ENCODE assay signal across 11 cellular contexts in genomic region chr1:54309631-54310366, GRCh38.
A peak's percentile ranks its signal among the peaks of the same experiment; 100 is the strongest.
DNase-seq lines count a peak whose midpoint lies in the region; ATAC-seq and TF ChIP-seq lines count a peak whose summit lies in the region.
"Had no signal": no experiment of that assay in that cellular context is flagged by ENCODE, and none has a peak within 500 bp of the region (broad histone marks: within the 10 kb centered on the region; RNA-seq: fewer than 3 reads in every experiment).

No MANE protein-coding gene starts in this region.

- H3K9me3 ChIP-seq in ascending aorta (no peaks in the 10 kb centered on the region), neural cell (ENCODE audit: low read length) (no peaks in the 10 kb centered on the region), upper lobe of left lung (no peaks in the 10 kb centered on the region)
- no peaks in the 10 kb centered on the region for H3K9me3 ChIP-seq in effector memory CD4-positive, alpha-beta T cell (ENCODE audit: control insufficient read depth, low read length)

- no peaks in the 10 kb centered on the region for H3K9me2 ChIP-seq in neural cell (ENCODE audit: insufficient read depth, low read length)

- WGBS in upper lobe of left lung, 2 donors, result 70 to 83% methylated on average over 14 to 19 of the region's 19 CpGs

- H3K4me1 ChIP-seq in ascending aorta, result peaks cover 3 to 31% of the 10 kb centered on the region in 2 donors
- H3K4me1 ChIP-seq in upper lobe of left lung, result peaks cover 27 to 57% (median 43%) of the 10 kb centered on the region in 4 donors
- H3K4me1 ChIP-seq in effector memory CD4-positive, alpha-beta T cell (ENCODE audit: control insufficient read depth, insufficient read depth, low read length, poor library complexity, severe bottlenecking), result peaks cover 20% of the 10 kb centered on the region

- intact Hi-C loops in ascending aorta (cut with DNase I), result loop anchor here (2.0 kb wide), 1 partner anchor 19 kb away; no protein-coding TSS in a partner anchor

- peaks cover 14% of the 10 kb centered on the region for H4K20me1 ChIP-seq in neural cell (ENCODE audit: insufficient read depth)

- no peak for ATAC-seq in upper lobe of left lung (ENCODE audit: low FRiP score in 2 of 2)

- H2AFZ ChIP-seq in neural cell (ENCODE audit: low read depth, low read length), result no peak overlapping the region

- H3K4me2 ChIP-seq in neural cell (ENCODE audit: low read length), result peak overlapping the region; percentile 35

- no peak for TF ChIP-seq EP300 in neural cell (conservative IDR thresholded peaks at IDR 0.05; ENCODE audit: poor library complexity, severe bottlenecking)
- no peak for TF ChIP-seq EP300 in upper lobe of left lung (IDR thresholded peaks at IDR 0.05)

- peak overlapping the region; percentile 8 for H3K9ac ChIP-seq in neural cell (ENCODE audit: low read length)

- H3K27me3 ChIP-seq in ascending aorta (no peaks in the 10 kb centered on the region), neural cell (ENCODE audit: insufficient read depth, low read depth, low read length) (no peaks in the 10 kb centered on the region), upper lobe of left lung (no peaks in the 10 kb centered on the region)
- no peaks in the 10 kb centered on the region for H3K27me3 ChIP-seq in effector memory CD4-positive, alpha-beta T cell (replicated peaks; ENCODE audit: control insufficient read depth, insufficient read depth, low read length, poor library complexity, severe bottlenecking)

- DNase-seq in DMS79 (lab: John Stamatoyannopoulos, UW), result peak; percentile 63
- peak; percentile 13 to 63 for DNase-seq in NCI-H187 (lab: John Stamatoyannopoulos, UW)
- DNase-seq in ascending aorta (ENCODE audit: low spot score in 2 of 2), result no peak
- DNase-seq in kidney tubule cell (ENCODE audit: low spot score), result no peak
- no peak for DNase-seq in upper lobe of left lung
- no peak for DNase-seq in activated gamma-delta T cell treated with Interleukin-2 at 50 U/mL for 16 hours
- no peak for DNase-seq in effector memory CD4-positive, alpha-beta T cell
- DNase-seq: erythroblast, Karpas-422, SIG-M5 had no signal

- TF ChIP-seq RAD21 in neural cell (conservative IDR thresholded peaks at IDR 0.05), result no peak

- TF ChIP-seq CTCF in ascending aorta (IDR thresholded peaks at IDR 0.05) (no peak), neural cell (IDR thresholded peaks at IDR 0.05; ENCODE audit: poor library complexity, severe bottlenecking) (no peak), upper lobe of left lung (IDR thresholded peaks at IDR 0.05) (no peak)

- TF ChIP-seq POLR2A in upper lobe of left lung (IDR thresholded peaks at IDR 0.05), result no peak

- H3K27ac ChIP-seq in ascending aorta (peak overlapping the region; percentile 43 to 60), neural cell (ENCODE audit: low read length) (no peak overlapping the region), upper lobe of left lung (peak overlapping the region in 2 of 4 donors; percentile 27 to 33)
- H3K27ac ChIP-seq in effector memory CD4-positive, alpha-beta T cell (ENCODE audit: insufficient read depth, low read length, poor library complexity, severe bottlenecking), result no peak overlapping the region

- no peaks in the 10 kb centered on the region for H3K36me3 ChIP-seq in ascending aorta
- H3K36me3 ChIP-seq in neural cell (ENCODE audit: insufficient read depth, low read length), result no peaks in the 10 kb centered on the region
- H3K36me3 ChIP-seq in upper lobe of left lung, result no peaks in the 10 kb centered on the region
- H3K36me3 ChIP-seq in effector memory CD4-positive, alpha-beta T cell (ENCODE audit: control insufficient read depth, insufficient read depth, low read length), result peaks cover 4% of the 10 kb centered on the region

- peaks cover 3% of the 10 kb centered on the region for H3F3A ChIP-seq in neural cell (ENCODE audit: insufficient read depth, low read length, poor library complexity, severe bottlenecking)

- H3K4me3 ChIP-seq in ascending aorta (peak overlapping the region in 1 of 2 donors; percentile 38), neural cell (ENCODE audit: low read length) (peak overlapping the region; percentile 46), upper lobe of left lung (no peak overlapping the region)
- no peak overlapping the region for H3K4me3 ChIP-seq in effector memory CD4-positive, alpha-beta T cell (ENCODE audit: insufficient read depth, low read depth, low read length, poor library complexity, severe bottlenecking)

- peaks cover 68% of the 10 kb centered on the region for H3K79me2 ChIP-seq in neural cell (replicated peaks; ENCODE audit: insufficient read depth, low read length)

TF ChIP-seq in neural cell, 6 proteins besides CTCF, POLR2A, EP300 and RAD21:
- no peak for TF ChIP-seq SMC3 (conservative IDR thresholded peaks at IDR 0.05; ENCODE audit: poor library complexity)

Comparison
In these comparisons a context has a peak if more than half of its experiments do, and no peak if none do; other contexts are left out.
1. DNase-seq: peak in DMS79 (single experiment) and NCI-H187 (2 of 2); none in ascending aorta (0 of 2), kidney tubule cell (single experiment), upper lobe of left lung (0 of 2), activated gamma-delta T cell treated with Interleukin-2 at 50 U/mL for 16 hours (single experiment) and effector memory CD4-positive, alpha-beta T cell (0 of 3).
2. H3K27ac ChIP-seq: peak in ascending aorta (2 of 2); none in neural cell (single experiment) and effector memory CD4-positive, alpha-beta T cell (single experiment).